ENCODE assay signal across 19 cellular contexts in the genomic region with DNA sequence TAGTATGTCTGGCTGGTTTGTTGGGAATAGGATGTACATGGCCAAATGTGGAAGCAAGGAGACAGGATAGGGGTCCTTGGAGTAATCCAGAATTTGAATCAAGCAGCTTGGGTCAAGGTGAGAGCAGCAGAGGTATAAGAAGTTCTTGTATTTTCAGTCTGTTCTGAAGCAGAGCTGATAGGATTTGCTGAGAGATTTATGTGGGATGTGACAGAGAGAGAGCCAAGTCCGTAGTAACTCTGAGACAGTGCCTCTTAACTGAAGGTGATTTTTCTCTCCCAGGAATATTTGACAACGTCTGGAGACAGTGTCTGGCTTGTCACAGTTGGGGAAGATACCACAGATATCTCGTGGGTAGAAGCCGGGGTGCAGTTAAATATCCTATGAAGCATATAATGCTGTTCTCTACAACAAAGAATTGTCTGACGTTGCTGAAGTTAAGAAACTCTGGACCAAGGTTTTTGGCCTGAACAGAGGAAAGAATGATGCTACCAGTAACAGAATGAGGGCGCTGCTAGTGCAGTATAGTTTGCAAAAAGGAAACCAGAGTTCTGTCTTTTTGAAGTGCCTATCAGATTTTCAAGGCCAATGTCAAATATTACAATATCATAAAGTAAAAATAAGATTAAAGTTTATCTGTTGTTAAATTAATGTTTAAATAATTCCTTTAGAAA.
DNase-seq lines count a peak whose midpoint lies in the region; ATAC-seq and TF ChIP-seq lines count a peak whose summit lies in the region.
"Had no signal": no experiment of that assay in that cellular context is flagged by ENCODE, and none has a peak within 500 bp of the region (broad histone marks: within the 10 kb centered on the region; RNA-seq: fewer than 3 reads in every experiment).

No MANE protein-coding gene starts in this region.

- POLR2A ChIA-PET in Panc1 (lab: Charles Lee) = no interaction called here

- no peaks in the 10 kb centered on the region for H3K36me3 ChIP-seq in Panc1 (ENCODE audit: control insufficient read depth, insufficient read depth, low read length)
- H3K36me3 ChIP-seq in subcutaneous abdominal adipose tissue (ENCODE audit: control insufficient read depth in 5 of 5, insufficient read depth in 5 of 5, low read length in 5 of 5) = no peaks in the 10 kb centered on the region
- H3K36me3 ChIP-seq: stomach, vagina had no signal

- BruUV-seq in Panc1 (replicated peaks; lab: Mats Ljungman, UMichigan) = no TSS peak

- no peak overlapping the region for H3K27ac Mint-ChIP-seq in effector memory CD8-positive, alpha-beta T cell
- H3K27ac Mint-ChIP-seq: T-helper 2 cell treated with Interferon-gamma antibody and Interleukin-4, amounts not matched to agents 5 μg/mL and 100 μg/mL, for 36 hours had no signal

- peaks cover 3% of the 10 kb centered on the region; the same call in 1 of the 2 replicates for H3K4me1 ChIP-seq in Panc1 (ENCODE audit: control insufficient read depth, insufficient read depth, low read length)
- no peaks in the 10 kb centered on the region for H3K4me1 ChIP-seq in foreskin keratinocyte
- H3K4me1 ChIP-seq in subcutaneous abdominal adipose tissue (ENCODE audit: control insufficient read depth in 5 of 5, insufficient read depth in 5 of 5, low read length in 5 of 5) = peaks cover 2 to 19% (median 4%) of the 10 kb centered on the region in 5 donors
- H3K4me1 ChIP-seq: parathyroid adenoma, vagina had no signal

- H3K4me1 Mint-ChIP-seq in effector memory CD8-positive, alpha-beta T cell (ENCODE audit: low read depth in 2 of 2) = no peaks in the 10 kb centered on the region

- no peaks in the 10 kb centered on the region for H3K27me3 Mint-ChIP-seq in effector memory CD8-positive, alpha-beta T cell

- no peak overlapping the region for H3K4me3 Mint-ChIP-seq in effector memory CD8-positive, alpha-beta T cell
- H3K4me3 Mint-ChIP-seq: T-helper 2 cell treated with Interferon-gamma antibody and Interleukin-4, amounts not matched to agents 5 μg/mL and 100 μg/mL, for 36 hours had no signal

- in situ Hi-C loops in Panc1 (cut with HindIII; ENCODE audit: low pct_unique_long_range_greater_than_20kb, low sequenced_read_pairs) = no loop called here

- H3K27me3 ChIP-seq in Panc1 (ENCODE audit: control insufficient read depth, insufficient read depth, low read length) (no peaks in the 10 kb centered on the region), foreskin keratinocyte (no peaks in the 10 kb centered on the region), subcutaneous abdominal adipose tissue (ENCODE audit: control insufficient read depth in 5 of 5, insufficient read depth in 4 of 5, low read length in 5 of 5) (no peaks in the 10 kb centered on the region)
- H3K27me3 ChIP-seq: stomach, vagina had no signal

- H3K4me3 ChIP-seq in Panc1 (ENCODE audit: low read depth in 2 of 2, low read length in 2 of 2) (no peak overlapping the region), subcutaneous abdominal adipose tissue (ENCODE audit: low read depth in 1 of 5, low read length in 5 of 5) (no peak overlapping the region)
- H3K4me3 ChIP-seq: stomach, vagina had no signal

- TF ChIP-seq CTCF in Panc1 (IDR thresholded peaks at IDR 0.05) = peak; percentile 24; the same call in 1 of the 2 replicates
- TF ChIP-seq CTCF in foreskin keratinocyte (conservative IDR thresholded peaks at IDR 0.05) = peak; percentile 14

- intact Hi-C loops in Panc1 (cut with micrococcal nuclease; ENCODE audit: unreplicated experiment) = no loop called here

- peaks cover 2% of the 10 kb centered on the region for H3K36me3 Mint-ChIP-seq in effector memory CD8-positive, alpha-beta T cell (ENCODE audit: insufficient read depth)

- H3K9me3 ChIP-seq in Panc1 (ENCODE audit: control insufficient read depth, insufficient read depth, low read depth, low read length) (no peaks in the 10 kb centered on the region), subcutaneous abdominal adipose tissue (ENCODE audit: control insufficient read depth in 5 of 5, low read length in 5 of 5) (no peaks in the 10 kb centered on the region)
- H3K9me3 ChIP-seq: stomach, vagina had no signal

- H3K9me3 Mint-ChIP-seq in effector memory CD8-positive, alpha-beta T cell = peaks cover 0 to 2% of the 10 kb centered on the region in 2 donors
- H3K9me3 Mint-ChIP-seq: T-helper 2 cell treated with Interferon-gamma antibody and Interleukin-4, amounts not matched to agents 5 μg/mL and 100 μg/mL, for 36 hours had no signal

- H3K27ac ChIP-seq in Panc1 (ENCODE audit: low read length) = peak overlapping the region; percentile 34; the same call in 1 of the 2 replicates
- H3K27ac ChIP-seq in foreskin keratinocyte = no peak overlapping the region
- peak overlapping the region; percentile 39 for H3K27ac ChIP-seq in subcutaneous abdominal adipose tissue (ENCODE audit: low read depth, low read length)
- H3K27ac ChIP-seq: parathyroid adenoma, stomach, vagina had no signal

- CTCF ChIA-PET in Panc1 (lab: Charles Lee) = no interaction called here

- ATAC-seq in GM18868 (IDR thresholded peaks at IDR 0.05; ENCODE audit: unreplicated experiment) (peak; percentile 26), Panc1 (no peak), foreskin keratinocyte (no peak), HG03095 (IDR thresholded peaks at IDR 0.05; ENCODE audit: unreplicated experiment) (no peak)
- ATAC-seq in effector memory CD8-positive, alpha-beta T cell (replicated peaks) = no peak

- DNase-seq in Panc1 (ENCODE audit: low read depth, low spot score) (no peak), foreskin keratinocyte (no peak), RKO (ENCODE audit: low spot score) (no peak)
- no peak for DNase-seq in effector memory CD8-positive, alpha-beta T cell
- DNase-seq: activated CD4-positive, alpha-beta T cell treated with anti-CD3 and anti-CD28 coated beads, Interleukin-2, amount 50 U/mL, for 1 hour; activated T-cell treated with anti-CD3 and anti-CD28 coated beads, Interleukin-2, amount 50 U/mL, for 1 hour; C1 segment of cervical spinal cord; glutamatergic neuron; kidney; NCI-H2081; NCI-H774; stimulated activated CD4-positive, alpha-beta T cell treated with anti-CD3 and anti-CD28 coated beads, Interleukin-12 subunit alpha, Interleukin-12 subunit beta, amount 100 ng/mL, for 4 hours; stomach had no signal

- H3K9ac ChIP-seq in subcutaneous abdominal adipose tissue (ENCODE audit: low read length in 5 of 5) = no peak overlapping the region
- H3K9ac ChIP-seq: parathyroid adenoma had no signal
